ENCODE assay signal across 8 cellular contexts in genomic region chr10:32207544-32207943, GRCh38.
A peak's percentile ranks its signal among the peaks of the same experiment; 100 is the strongest.
DNase-seq lines count a peak whose midpoint lies in the region; ATAC-seq and TF ChIP-seq lines count a peak whose summit lies in the region.

No MANE protein-coding gene starts in this region.

- H3K4me1 ChIP-seq in DOHH2 (ENCODE audit: control insufficient read depth, low read length) = no peaks in the 10 kb centered on the region
- H3K4me1 ChIP-seq in trophoblast cell (ENCODE audit: control insufficient read depth in 1 of 2, insufficient read depth in 2 of 2, low read length in 2 of 2) = peaks cover 0 to 3% of the 10 kb centered on the region in 2 experiments

- no peaks in the 10 kb centered on the region for H4K20me1 ChIP-seq in DOHH2 (ENCODE audit: control insufficient read depth, insufficient read depth, low read depth, low read length)

- ATAC-seq in GM18517 (IDR thresholded peaks at IDR 0.05; ENCODE audit: unreplicated experiment) = no peak

- H3K18ac ChIP-seq in trophoblast cell (ENCODE audit: low read length) = no peak overlapping the region

- no peaks in the 10 kb centered on the region for H3K36me3 ChIP-seq in DOHH2 (ENCODE audit: control insufficient read depth, low read length)
- H3K36me3 ChIP-seq in trophoblast cell (ENCODE audit: control insufficient read depth in 1 of 2, insufficient read depth in 2 of 2, low read length in 2 of 2) = no peaks in the 10 kb centered on the region

- no peak overlapping the region for H2BK12ac ChIP-seq in trophoblast cell (ENCODE audit: low read length)

- H3K9me2 ChIP-seq in DOHH2 (replicated peaks; ENCODE audit: control insufficient read depth, low read length) = no peaks in the 10 kb centered on the region

- H4K12ac ChIP-seq in trophoblast cell (ENCODE audit: low read depth, low read length) = no peak overlapping the region

- DNase-seq in H4 (ENCODE audit: low spot score) (peak; percentile 15), NCI-H510A (lab: John Stamatoyannopoulos, UW) (peak; percentile 0), erythroblast (lab: John Stamatoyannopoulos, UW) (peak; percentile 48 to 66), trophoblast cell (peak; percentile 42 to 75), NCI-H2107 treated with DMSO at 0.1 percent for 48 hours (lab: John Stamatoyannopoulos, UW; ENCODE audit: unreplicated experiment) (no peak)
- DNase-seq in activated CD8-positive, alpha-beta memory T cell treated with anti-CD3 and anti-CD28 coated beads for 4 hours (ENCODE audit: low read depth in 2 of 2) = peak; percentile 1 to 22

- H3K23ac ChIP-seq in trophoblast cell (ENCODE audit: low read length) = no peak overlapping the region

- H3K4me2 ChIP-seq in DOHH2 (ENCODE audit: low read length) = 0 out of 2 replicates have a peak overlapping the region, but pooled peaks have one; percentile 30
- H3K4me2 ChIP-seq in trophoblast cell (ENCODE audit: low read length) = no peak overlapping the region

- H3F3A ChIP-seq in DOHH2 (ENCODE audit: control insufficient read depth, insufficient read depth) = no peaks in the 10 kb centered on the region

- no peak overlapping the region for H2AK5ac ChIP-seq in trophoblast cell (ENCODE audit: low read length)

- H3K9me3 ChIP-seq in DOHH2 (ENCODE audit: control insufficient read depth, insufficient read depth, low read length) = no peaks in the 10 kb centered on the region
- no peaks in the 10 kb centered on the region for H3K9me3 ChIP-seq in trophoblast cell (ENCODE audit: insufficient read depth, low read depth, low read length)

- H3K14ac ChIP-seq in trophoblast cell (ENCODE audit: low read length) = no peak overlapping the region

- no peak overlapping the region for H3K27ac ChIP-seq in DOHH2 (ENCODE audit: low read depth, low read length)
- no peak overlapping the region for H3K27ac ChIP-seq in trophoblast cell (ENCODE audit: low read depth, low read length)

- no peak overlapping the region for H3K4ac ChIP-seq in trophoblast cell (ENCODE audit: low read depth, low read length)

- H3K4me3 ChIP-seq in DOHH2 (ENCODE audit: low read length) (no peak overlapping the region), trophoblast cell (ENCODE audit: low read depth, low read length) (no peak overlapping the region)

- no peak for TF ChIP-seq POLR2A in erythroblast (IDR thresholded peaks at IDR 0.05; ENCODE audit: low read length)

- no peaks in the 10 kb centered on the region for H3K79me2 ChIP-seq in DOHH2 (ENCODE audit: control insufficient read depth, low read length)
- H3K79me2 ChIP-seq in trophoblast cell (ENCODE audit: control insufficient read depth, insufficient read depth, low read length, poor library complexity) = no peaks in the 10 kb centered on the region

- H4K91ac ChIP-seq in trophoblast cell (ENCODE audit: low read depth, low read length) = no peak overlapping the region

- peak; percentile 76 for TF ChIP-seq CTCF in DOHH2 (IDR thresholded peaks at IDR 0.05; ENCODE audit: low read depth, low read length, poor library complexity, severe bottlenecking)

- H2BK5ac ChIP-seq in trophoblast cell (ENCODE audit: low read depth, low read length, poor library complexity) = peak overlapping the region; percentile 13

- no peak overlapping the region for H2BK120ac ChIP-seq in trophoblast cell (ENCODE audit: insufficient read depth, low read length, poor library complexity)

- WGBS in trophoblast cell (ENCODE audit: extremely low coverage, insufficient coverage, insufficient read length) = no CpG with 5 or more reads among the region's 2 CpGs

- H3K27me3 ChIP-seq in DOHH2 (ENCODE audit: control insufficient read depth, low read length) = no peaks in the 10 kb centered on the region; the same call in 1 of the 2 replicates
- no peaks in the 10 kb centered on the region for H3K27me3 ChIP-seq in trophoblast cell (ENCODE audit: insufficient read depth, low read length)

- H3K79me1 ChIP-seq in trophoblast cell (ENCODE audit: low read length) = no peaks in the 10 kb centered on the region

- H2AFZ ChIP-seq in trophoblast cell (ENCODE audit: insufficient read depth, low read length, poor library complexity) = no peak overlapping the region

- H4K8ac ChIP-seq in trophoblast cell (ENCODE audit: low read depth, low read length) = no peak overlapping the region

- no peak overlapping the region for H3K9ac ChIP-seq in trophoblast cell (ENCODE audit: low read length)
